In genomic region chr16:27216297-27216885, GRCh38 we compare ENCODE assay signal across 17 cellular contexts.
"Had no signal": no experiment of that assay in that cellular context is flagged by ENCODE, and none has a peak within 500 bp of the region (broad histone marks: within the 10 kb centered on the region; RNA-seq: fewer than 3 reads in every experiment).

No MANE protein-coding gene starts in this region.

- H3K27me3 Mint-ChIP-seq: activated CD4-positive, alpha-beta memory T cell treated with anti-CD3 and anti-CD28 coated beads for 36 hours; activated naive CD8-positive, alpha-beta T cell treated with anti-CD3 and anti-CD28 coated beads for 36 hours; brain; memory B cell; naive thymus-derived CD4-positive, alpha-beta T cell had no signal

- H3K9me3 Mint-ChIP-seq: activated CD4-positive, alpha-beta memory T cell treated with anti-CD3 and anti-CD28 coated beads for 36 hours; activated naive CD8-positive, alpha-beta T cell treated with anti-CD3 and anti-CD28 coated beads for 36 hours; memory B cell; naive thymus-derived CD4-positive, alpha-beta T cell; T-helper 2 cell treated with Interferon-gamma antibody and Interleukin-4, amounts not matched to agents 5 μg/mL and 100 μg/mL, for 36 hours had no signal

- H3K27ac ChIP-seq: left lung, spleen, vagina had no signal

- H3K27ac Mint-ChIP-seq: activated CD4-positive, alpha-beta memory T cell treated with anti-CD3 and anti-CD28 coated beads for 36 hours; memory B cell; T-helper 2 cell treated with Interferon-gamma antibody and Interleukin-4, amounts not matched to agents 5 μg/mL and 100 μg/mL, for 36 hours had no signal

- ATAC-seq: left lung; mucosa of descending colon; naive thymus-derived CD4-positive, alpha-beta T cell; pancreas; sciatic nerve had no signal

- H3K4me1 Mint-ChIP-seq: activated naive CD8-positive, alpha-beta T cell treated with anti-CD3 and anti-CD28 coated beads for 36 hours; brain; memory B cell had no signal

- H3K4me3 ChIP-seq: left lung, mucosa of descending colon, pancreas, spleen, vagina had no signal

- H3K27me3 ChIP-seq: left lung, pancreas, spleen, vagina had no signal

- H3K4me3 Mint-ChIP-seq: activated CD4-positive, alpha-beta memory T cell treated with anti-CD3 and anti-CD28 coated beads for 36 hours; activated naive CD8-positive, alpha-beta T cell treated with anti-CD3 and anti-CD28 coated beads for 36 hours; brain; memory B cell; naive thymus-derived CD4-positive, alpha-beta T cell; T-helper 2 cell treated with Interferon-gamma antibody and Interleukin-4, amounts not matched to agents 5 μg/mL and 100 μg/mL, for 36 hours had no signal

- H3K4me1 ChIP-seq: left lung, spleen, vagina had no signal

- DNase-seq: activated CD4-positive, alpha-beta memory T cell treated with anti-CD3 and anti-CD28 coated beads for 36 hours; activated effector memory CD4-positive, alpha-beta T cell treated with anti-CD3 and anti-CD28 coated beads, Interleukin-2, amount 50 U/mL, for 16 hours; activated naive CD8-positive, alpha-beta T cell treated with anti-CD3 and anti-CD28 coated beads for 36 hours; activated T-cell treated with anti-CD3 and anti-CD28 coated beads, Interleukin-2, amount 50 U/mL, for 48 hours; foreskin melanocyte; kidney; left lung; mucosa of descending colon; naive thymus-derived CD4-positive, alpha-beta T cell; spleen; stimulated activated naive CD4-positive, alpha-beta T cell treated with Interleukin-2 at 50 U/mL for 16 hours had no signal

- H3K9me3 ChIP-seq: left lung, mucosa of descending colon, pancreas, spleen, vagina had no signal
